Comparison of ENCODE assay signal across 26 cellular contexts in the genomic region with DNA sequence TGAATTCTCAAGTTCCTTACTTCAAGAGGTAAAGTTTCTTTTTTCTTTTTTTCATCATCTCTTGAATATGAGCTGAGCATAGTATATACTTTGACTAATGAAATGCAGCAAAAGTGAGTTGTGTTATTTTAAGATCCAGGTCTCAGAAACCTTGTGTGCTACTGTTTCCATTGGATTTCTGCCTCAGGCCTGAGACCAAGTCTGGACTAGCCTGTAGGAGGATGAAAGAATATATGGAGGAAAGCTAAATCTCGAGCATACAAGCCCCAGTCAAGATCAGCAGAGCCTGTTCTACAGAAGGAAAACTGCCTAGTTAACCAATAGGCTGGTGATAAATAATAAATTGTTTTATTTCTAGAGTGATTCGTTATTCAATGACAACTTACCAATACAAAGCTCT.
DNase-seq lines count a peak whose midpoint lies in the region; ATAC-seq, FAIRE-seq and TF ChIP-seq lines count a peak whose summit lies in the region.
"Had no signal": no experiment of that assay in that cellular context is flagged by ENCODE, and none has a peak within 500 bp of the region (broad histone marks: within the 10 kb centered on the region; RNA-seq: fewer than 3 reads in every experiment).

No MANE protein-coding gene starts in this region.

- ATAC-seq in esophagus mucosa (peak; percentile 63), HG03097 (IDR thresholded peaks at IDR 0.05; ENCODE audit: low FRiP score, unreplicated experiment) (no peak)
- ATAC-seq: A549, GM12878 had no signal

- H3K27me3 ChIP-seq in mammary epithelial cell (ENCODE audit: insufficient read depth, low read length) (no peaks in the 10 kb centered on the region), breast epithelium (no peaks in the 10 kb centered on the region), bronchial epithelial cell (ENCODE audit: control insufficient read depth, insufficient read depth, low read length) (no peaks in the 10 kb centered on the region), keratinocyte (ENCODE audit: control insufficient read depth, extremely low read depth, insufficient read depth, low read length) (no peaks in the 10 kb centered on the region)
- H3K27me3 ChIP-seq: BLaER1 treated with 17β-estradiol and CSF1 and Interleukin-3, amounts not matched to agents 10 nM and 100 nM had no signal

- H2AFZ ChIP-seq in mammary epithelial cell (ENCODE audit: low read depth, low read length) (peak overlapping the region; percentile 40), keratinocyte (ENCODE audit: control insufficient read depth, low read length) (peak overlapping the region; percentile 41)

- dilution Hi-C loops in mammary epithelial cell (cut with HindIII; ENCODE audit: low sequenced_read_pairs), result no loop called here
- dilution Hi-C loops in keratinocyte (cut with MboI; ENCODE audit: extremely low pct_ligation_motif_present, low sequenced_read_pairs), result no loop called here

- DNase-seq in mammary epithelial cell (peak; percentile 52), breast epithelium (ENCODE audit: low spot score in 2 of 2) (no peak), bronchial epithelial cell (ENCODE audit: low read depth) (peak; percentile 74), keratinocyte (ENCODE audit: low read depth, low spot score) (no peak), cerebellum (ENCODE audit: low spot score) (no peak), NCI-H510A treated with DMSO at 0.1 percent for 48 hours (lab: John Stamatoyannopoulos, UW) (no peak)
- DNase-seq: AML-193; CD4-positive, alpha-beta memory T cell; CD4-positive, CD25-positive, alpha-beta regulatory T cell; CD8-positive, alpha-beta memory T cell; COR-L47; DMS 273 treated with DMSO at 0.1 percent for 48 hours; DMS153; DMS53; DMS79; DND-41; EL; GDM1 had no signal

- no peaks in the 10 kb centered on the region for H3K9me3 ChIP-seq in mammary epithelial cell (replicated peaks; ENCODE audit: insufficient read depth, low read length)
- H3K9me3 ChIP-seq in breast epithelium, result peaks cover 0 to 13% of the 10 kb centered on the region in 2 donors
- no peaks in the 10 kb centered on the region for H3K9me3 ChIP-seq in keratinocyte (ENCODE audit: control insufficient read depth, low read depth, low read length)

- FAIRE-seq in bronchial epithelial cell (lab: Jason Lieb, UNC) (no peak), keratinocyte (lab: Jason Lieb, UNC) (peak; percentile 49)
- FAIRE-seq: A549, GM12878, GM12892, GM18507 had no signal

- no peaks in the 10 kb centered on the region for H3K36me3 ChIP-seq in mammary epithelial cell (ENCODE audit: insufficient read depth, low read length)
- H3K36me3 ChIP-seq in breast epithelium, result no peaks in the 10 kb centered on the region
- no peaks in the 10 kb centered on the region for H3K36me3 ChIP-seq in bronchial epithelial cell (ENCODE audit: control insufficient read depth, insufficient read depth, low read length)
- H3K36me3 ChIP-seq in keratinocyte (ENCODE audit: control insufficient read depth in 2 of 2, extremely low read depth in 1 of 2, insufficient read depth in 2 of 2, low read length in 2 of 2), result no peaks in the 10 kb centered on the region
- H3K36me3 ChIP-seq: BLaER1 treated with 17β-estradiol and CSF1 and Interleukin-3, amounts not matched to agents 10 nM and 100 nM had no signal

- CTCF ChIA-PET in mammary epithelial cell (lab: Charles Lee; ENCODE audit: low non-redundant PET), result no interaction called here

- no peaks in the 10 kb centered on the region for H3K79me2 ChIP-seq in mammary epithelial cell (ENCODE audit: insufficient read depth, low read length)
- no peaks in the 10 kb centered on the region for H3K79me2 ChIP-seq in keratinocyte (ENCODE audit: control insufficient read depth, insufficient read depth, low read length)

- H3K9ac ChIP-seq in mammary epithelial cell (ENCODE audit: insufficient read depth, low read length) (no peak overlapping the region), keratinocyte (ENCODE audit: control insufficient read depth, extremely low read depth, insufficient read depth, low read length) (no peak overlapping the region)
- H3K9ac ChIP-seq: BLaER1 treated with 17β-estradiol and CSF1 and Interleukin-3, amounts not matched to agents 10 nM and 100 nM had no signal

- H3K4me3 ChIP-seq in mammary epithelial cell (replicated peaks in 1 of 3; ENCODE audit: insufficient read depth in 1 of 3, low read depth in 2 of 3, low read length in 3 of 3) (no peak overlapping the region), breast epithelium (no peak overlapping the region), bronchial epithelial cell (ENCODE audit: low read depth, low read length) (no peak overlapping the region), keratinocyte (ENCODE audit: control insufficient read depth in 2 of 3, extremely low read depth in 1 of 3, insufficient read depth in 2 of 3, low read depth in 1 of 3, low read length in 3 of 3) (no peak overlapping the region)
- H3K4me3 ChIP-seq: A549; BLaER1 treated with 17β-estradiol and CSF1 and Interleukin-3, amounts not matched to agents 10 nM and 100 nM; GM12878 had no signal

- TF ChIP-seq CTCF in mammary epithelial cell (conservative IDR thresholded peaks at IDR 0.05 in 1 of 2, IDR thresholded peaks at IDR 0.05 in 1 of 2; ENCODE audit: extremely low read depth in 1 of 2, insufficient read depth in 1 of 2, low read depth in 1 of 2, low read length in 2 of 2), result no peak
- no peak for TF ChIP-seq CTCF in breast epithelium (IDR thresholded peaks at IDR 0.05)
- no peak for TF ChIP-seq CTCF in bronchial epithelial cell (IDR thresholded peaks at IDR 0.05; ENCODE audit: insufficient read depth, low read length, severe bottlenecking)
- TF ChIP-seq CTCF in keratinocyte (optimal IDR thresholded peaks at IDR 0.05 in 1 of 3, IDR thresholded peaks at IDR 0.05 in 1 of 3, conservative IDR thresholded peaks at IDR 0.05 in 1 of 3; ENCODE audit: extremely low read depth in 1 of 3, insufficient read depth in 2 of 3, low read length in 3 of 3), result no peak

- no peaks in the 10 kb centered on the region for H3K9me1 ChIP-seq in keratinocyte (ENCODE audit: control insufficient read depth, extremely low read depth, insufficient read depth, low read length)

- no TSS peak for BruUV-seq in mammary epithelial cell (replicated peaks; lab: Mats Ljungman, UMichigan)

- in situ Hi-C loops in mammary epithelial cell (cut with MboI; ENCODE audit: low sequenced_read_pairs in 2 of 2), result no loop called here

- H3K4me2 ChIP-seq in mammary epithelial cell (ENCODE audit: insufficient read depth, low read depth, low read length) (no peak overlapping the region), keratinocyte (ENCODE audit: control insufficient read depth, extremely low read depth, insufficient read depth, low read depth, low read length) (no peak overlapping the region)
- H3K4me2 ChIP-seq: A549; BLaER1 treated with 17β-estradiol and CSF1 and Interleukin-3, amounts not matched to agents 10 nM and 100 nM had no signal

- H3K4me1 ChIP-seq in mammary epithelial cell (ENCODE audit: insufficient read depth, low read length) (no peaks in the 10 kb centered on the region), breast epithelium (no peaks in the 10 kb centered on the region), keratinocyte (ENCODE audit: control insufficient read depth, extremely low read depth, insufficient read depth, low read length) (no peaks in the 10 kb centered on the region)
- H3K4me1 ChIP-seq: A549; BLaER1 treated with 17β-estradiol and CSF1 and Interleukin-3, amounts not matched to agents 10 nM and 100 nM had no signal

- TF ChIP-seq POLR2A in breast epithelium (IDR thresholded peaks at IDR 0.05), result no peak

- H3K27ac ChIP-seq in mammary epithelial cell (ENCODE audit: insufficient read depth, low read depth, low read length) (no peak overlapping the region), breast epithelium (no peak overlapping the region), keratinocyte (ENCODE audit: control insufficient read depth, insufficient read depth, low read length) (no peak overlapping the region)
- H3K27ac ChIP-seq: 22Rv1; A549; BLaER1 treated with 17β-estradiol and CSF1 and Interleukin-3, amounts not matched to agents 10 nM and 100 nM had no signal

- intact Hi-C loops in mammary epithelial cell (cut with micrococcal nuclease), result no loop called here
- intact Hi-C loops in breast epithelium (cut with DNase I; ENCODE audit: low total_unique reads), result no loop called here

- 49% methylated on average over 2 of the region's 2 CpGs for WGBS in mammary epithelial cell (ENCODE audit: low coverage, missing lambda C conversion rate)

- H4K20me1 ChIP-seq in mammary epithelial cell (ENCODE audit: insufficient read depth, low read length), result no peaks in the 10 kb centered on the region
- no peaks in the 10 kb centered on the region for H4K20me1 ChIP-seq in keratinocyte (ENCODE audit: control insufficient read depth, extremely low read depth, insufficient read depth, low read length)
- H4K20me1 ChIP-seq: BLaER1 treated with 17β-estradiol and CSF1 and Interleukin-3, amounts not matched to agents 10 nM and 100 nM had no signal

Comparison
In these comparisons a context has a peak if more than half of its experiments do, and no peak if none do; other contexts are left out.
1. DNase-seq: peak in mammary epithelial cell (single experiment) and bronchial epithelial cell (single experiment); none in breast epithelium (0 of 2), keratinocyte (single experiment), cerebellum (single experiment) and NCI-H510A treated with DMSO at 0.1 percent for 48 hours (single experiment).